8 cellular contexts compared by ENCODE assay signal in genomic region chr15:34241376-34242350, GRCh38. TPM values are rescaled to one million over a fixed set of nuclear protein-coding genes. Genes with fewer than 3 reads are reported as not detected.
DNase-seq lines count a peak whose midpoint lies in the region; ATAC-seq and TF ChIP-seq lines count a peak whose summit lies in the region.

No MANE protein-coding gene starts in this region.

- no peak overlapping the region for H3K4me3 ChIP-seq in right atrium auricular region
- no peak overlapping the region for H3K4me3 ChIP-seq in spleen

- H3K4me3 Mint-ChIP-seq in activated naive CD8-positive, alpha-beta T cell = no peak overlapping the region

- H3K4me1 ChIP-seq in right atrium auricular region (no peaks in the 10 kb centered on the region), spleen (no peaks in the 10 kb centered on the region)

- H3K4me1 Mint-ChIP-seq in activated naive CD8-positive, alpha-beta T cell (ENCODE audit: low read depth) = peaks cover 31% of the 10 kb centered on the region

- H3K9me3 ChIP-seq in right atrium auricular region = no peaks in the 10 kb centered on the region
- H3K9me3 ChIP-seq in spleen = no peaks in the 10 kb centered on the region

- H3K27ac Mint-ChIP-seq in activated naive CD8-positive, alpha-beta T cell = peak overlapping the region; percentile 66

- H3K27me3 ChIP-seq in right atrium auricular region (no peaks in the 10 kb centered on the region), spleen (replicated peaks in 1 of 7) (no peaks in the 10 kb centered on the region)

- no peaks in the 10 kb centered on the region for H3K9me3 Mint-ChIP-seq in activated naive CD8-positive, alpha-beta T cell (ENCODE audit: low read depth)

- ATAC-seq in GM18861 (IDR thresholded peaks at IDR 0.05; ENCODE audit: unreplicated experiment) = peak; percentile 62
- no peak for ATAC-seq in HG03108 (IDR thresholded peaks at IDR 0.05; ENCODE audit: unreplicated experiment)

- WGBS in spleen, 5 donors = 52 to 81% (median 69%) methylated on average over 1 of the region's 1 CpG

- no peaks in the 10 kb centered on the region for H3K27me3 Mint-ChIP-seq in activated naive CD8-positive, alpha-beta T cell

- H3K36me3 ChIP-seq in right atrium auricular region (peaks cover 66% of the 10 kb centered on the region), spleen (peaks cover 3 to 99% (median 60%) of the 10 kb centered on the region in 6 donors)

- intact Hi-C loops in spleen (cut with DNase I; ENCODE audit: low total_unique reads) = loop anchor here (10.0 kb wide), 1 partner anchor 343 kb away; the partner anchor contains the start of gene GOLGA8B

- H3K27ac ChIP-seq in right atrium auricular region (no peak overlapping the region), spleen (no peak overlapping the region)

- peaks cover 2% of the 10 kb centered on the region for H3K36me3 Mint-ChIP-seq in activated naive CD8-positive, alpha-beta T cell

- no peak for TF ChIP-seq POLR2A in spleen (IDR thresholded peaks at IDR 0.05)

- peak; percentile 73 to 79 for TF ChIP-seq CTCF in right atrium auricular region (IDR thresholded peaks at IDR 0.05)
- peak; percentile 57 to 89 (median 79) for TF ChIP-seq CTCF in spleen (IDR thresholded peaks at IDR 0.05 in 8 of 11, conservative IDR thresholded peaks at IDR 0.05 in 3 of 11)

- DNase-seq in CMK (ENCODE audit: low read depth) (peak; percentile 2), NAMALWA (ENCODE audit: low spot score) (peak; percentile 69), right atrium auricular region (ENCODE audit: low spot score) (no peak), spleen (no peak), NCI-H1048 (lab: John Stamatoyannopoulos, UW) (no peak)

RNA-seq across cellular contexts. Expression of gene EMC4, which starts 16.8 kb away (rescaled TPM):
- total RNA-seq in right atrium auricular region = 100 to 1,000 TPM; 120 TPM
- total RNA-seq in spleen = 100 to 1,000 TPM in 1 of 7 donors, 10 to 100 TPM in 6; 51.5 to 152 (median 64.4) TPM
- 10 to 100 TPM; 77.0 to 94.4 (median 77.4) TPM for polyA plus RNA-seq in spleen

RNA-seq across cellular contexts. Expression of gene KATNBL1, which starts 31.8 kb away (rescaled TPM):
- 10 to 100 TPM; 17.7 to 17.8 TPM for total RNA-seq in right atrium auricular region
- total RNA-seq in spleen = 10 to 100 TPM; 40.2 to 86.3 (median 52.4) TPM
- 10 to 100 TPM; 18.4 to 21.0 (median 18.7) TPM for polyA plus RNA-seq in spleen

Comparison
In these comparisons a context has a peak if more than half of its experiments do, and no peak if none do; other contexts are left out.
1. DNase-seq: peak in CMK (single experiment) and NAMALWA (single experiment); none in right atrium auricular region (single experiment), spleen (single experiment) and NCI-H1048 (single experiment).